Comparison of ENCODE assay signal across 25 cellular contexts in genomic region chr2:234595829-234596228, GRCh38.
DNase-seq lines count a peak whose midpoint lies in the region; ATAC-seq and TF ChIP-seq lines count a peak whose summit lies in the region.
"Had no signal": no experiment of that assay in that cellular context is flagged by ENCODE, and none has a peak within 500 bp of the region (broad histone marks: within the 10 kb centered on the region; RNA-seq: fewer than 3 reads in every experiment).

No MANE protein-coding gene starts in this region.

- H3K9ac ChIP-seq in H9 (ENCODE audit: extremely low read depth, insufficient read length, low read length) (no peak overlapping the region), mesenchymal stem cell (ENCODE audit: low read length) (no peak overlapping the region)

- H2AK5ac ChIP-seq in H9 (ENCODE audit: insufficient read length, low read length) = no peak overlapping the region
- H2AK5ac ChIP-seq in mesenchymal stem cell (ENCODE audit: low read length, severe bottlenecking) = no peak overlapping the region

- H3K18ac ChIP-seq in H9 (ENCODE audit: insufficient read length, low read depth, low read length) (no peak overlapping the region), mesenchymal stem cell (ENCODE audit: low read depth in 1 of 2, low read length in 2 of 2) (peak overlapping the region in 1 of 2 experiments; percentile 57)

- peaks cover 12% of the 10 kb centered on the region for H3K4me1 ChIP-seq in H9 (ENCODE audit: insufficient read depth, low read length)
- H3K4me1 ChIP-seq in mesenchymal stem cell (ENCODE audit: control insufficient read depth, insufficient read depth, low read depth, low read length) = peaks cover 4% of the 10 kb centered on the region

- H4K91ac ChIP-seq in H9 (ENCODE audit: insufficient read length, low read depth, low read length) (no peak overlapping the region), mesenchymal stem cell (ENCODE audit: low read length) (no peak overlapping the region)

- H3K27ac Mint-ChIP-seq in H9 = peak overlapping the region; percentile 89 to 99 (median 95); a peak in 5 of 7 replicates
- H3K27ac Mint-ChIP-seq in activated CD8-positive, alpha-beta T cell treated with anti-CD3 and anti-CD28 coated beads, Interleukin-2, amount 10 ng/mL, durations not matched to agents 7 days and 5 days = no peak overlapping the region
- H3K27ac Mint-ChIP-seq: activated CD4-positive, alpha-beta memory T cell treated with anti-CD3 and anti-CD28 coated beads for 36 hours; B cell; mesothelial cell of epicardium; natural killer cell treated with Interleukin-12 subunit alpha and Interleukin-12 subunit beta and Interleukin-15 and Interleukin-18, amount 100 ng/mL, for 72 hours; stimulated activated effector memory CD8-positive, alpha-beta T cell treated with anti-CD3 and anti-CD28 coated beads, Interleukin-12 subunit alpha, Interleukin-12 subunit beta, amount 100 ng/mL, for 72 hours; T-helper 2 cell treated with Interferon-gamma antibody and Interleukin-4, amounts not matched to agents 5 μg/mL and 100 μg/mL, for 36 hours had no signal

- H3K23me2 ChIP-seq in H9 (ENCODE audit: insufficient read length, low read depth, low read length, poor library complexity, severe bottlenecking) = no peaks in the 10 kb centered on the region

- H4K8ac ChIP-seq in H9 (replicated peaks; ENCODE audit: insufficient read length, low read depth, low read length) (no peak overlapping the region), mesenchymal stem cell (ENCODE audit: low read length) (no peak overlapping the region)

- H3K36me3 ChIP-seq in mesenchymal stem cell (ENCODE audit: control insufficient read depth in 1 of 2, insufficient read depth in 2 of 2, low read depth in 1 of 2, low read length in 2 of 2) (no peaks in the 10 kb centered on the region), H7 (replicated peaks; ENCODE audit: control insufficient read depth, insufficient read depth, low read length) (no peaks in the 10 kb centered on the region)
- H3K36me3 ChIP-seq: thoracic aorta had no signal

- no peak overlapping the region for H3K4ac ChIP-seq in H9 (ENCODE audit: low read depth, low read length)
- peak overlapping the region in 1 of 2 experiments; percentile 57 for H3K4ac ChIP-seq in mesenchymal stem cell (ENCODE audit: low read depth in 1 of 2, low read length in 2 of 2)

- no peak overlapping the region for H3T11ph ChIP-seq in H9 (ENCODE audit: low read length)

- H3K27ac ChIP-seq in H9 (ENCODE audit: insufficient read length, low read depth, low read length) = peak overlapping the region; percentile 42
- H3K27ac ChIP-seq in mesenchymal stem cell (ENCODE audit: low read length, poor library complexity, severe bottlenecking) = peak overlapping the region; percentile 55
- H3K27ac ChIP-seq: SK-N-MC, thoracic aorta had no signal

- WGBS in H9 (ENCODE audit: extremely low coverage, insufficient read length, low lambda C conversion rate) = no CpG with 5 or more reads among the region's 3 CpGs
- 38% methylated on average over 2 of the region's 3 CpGs for WGBS in mesenchymal stem cell

- in situ Hi-C loops in astrocyte of the cerebellum (cut with HindIII; ENCODE audit: low sequenced_read_pairs) = no loop called here

- H3K4me1 Mint-ChIP-seq in H9 = peaks cover 34 to 38% of the 10 kb centered on the region in 2 experiments
- no peaks in the 10 kb centered on the region for H3K4me1 Mint-ChIP-seq in activated CD8-positive, alpha-beta T cell treated with anti-CD3 and anti-CD28 coated beads, Interleukin-2, amount 10 ng/mL, durations not matched to agents 7 days and 5 days (ENCODE audit: low read depth)
- H3K4me1 Mint-ChIP-seq: B cell; mesothelial cell of epicardium; stimulated activated effector memory CD8-positive, alpha-beta T cell treated with anti-CD3 and anti-CD28 coated beads, Interleukin-12 subunit alpha, Interleukin-12 subunit beta, amount 100 ng/mL, for 72 hours had no signal

- no peak overlapping the region for H2BK15ac ChIP-seq in H9 (ENCODE audit: low read depth, low read length)
- H2BK15ac ChIP-seq in mesenchymal stem cell (ENCODE audit: low read depth, poor library complexity, severe bottlenecking) = no peak overlapping the region

- H2BK12ac ChIP-seq in H9 (ENCODE audit: insufficient read length, low read depth, low read length) (no peak overlapping the region), mesenchymal stem cell (ENCODE audit: low read length in 2 of 2) (no peak overlapping the region)

- H3K27me3 ChIP-seq in H9 (ENCODE audit: insufficient read depth, low read length) (no peaks in the 10 kb centered on the region), mesenchymal stem cell (ENCODE audit: control insufficient read depth in 1 of 2, insufficient read depth in 1 of 2, low read length in 2 of 2) (peaks cover 0 to under 1% of the 10 kb centered on the region in 2 experiments), H7 (ENCODE audit: control insufficient read depth, insufficient read depth, low read length) (no peaks in the 10 kb centered on the region)

- H3K23ac ChIP-seq in H9 (ENCODE audit: insufficient read length, low read depth, low read length) (no peak overlapping the region), mesenchymal stem cell (ENCODE audit: low read length in 2 of 2) (no peak overlapping the region)

- TF ChIP-seq CTCF in AG09319 (IDR thresholded peaks at IDR 0.05; ENCODE audit: low read depth, low read length) (no peak), H9 (conservative IDR thresholded peaks at IDR 0.05) (no peak), astrocyte of the cerebellum (IDR thresholded peaks at IDR 0.05; ENCODE audit: low read depth, low read length, missing control alignments) (no peak)

- ATAC-seq in activated CD8-positive, alpha-beta T cell treated with anti-CD3 and anti-CD28 coated beads, Interleukin-2, amount 10 ng/mL, durations not matched to agents 7 days and 5 days = no peak
- ATAC-seq: natural killer cell treated with Interleukin-12 subunit alpha and Interleukin-12 subunit beta and Interleukin-15 and Interleukin-18, amount 100 ng/mL, for 72 hours; stimulated activated effector memory CD8-positive, alpha-beta T cell treated with anti-CD3 and anti-CD28 coated beads, Interleukin-12 subunit alpha, Interleukin-12 subunit beta, amount 100 ng/mL, for 72 hours had no signal

- DNase-seq in AG09319 (ENCODE audit: extremely low read depth, low read depth) = peak; percentile 7
- no peak for DNase-seq in H9
- peak; percentile 44 for DNase-seq in astrocyte of the cerebellum (ENCODE audit: low read depth)
- DNase-seq in mesenchymal stem cell = peak; percentile 71
- no peak for DNase-seq in H7
- DNase-seq in stimulated activated naive CD4-positive, alpha-beta T cell (lab: John Stamatoyannopoulos, UW) = no peak
- no peak for DNase-seq in activated CD8-positive, alpha-beta T cell treated with anti-CD3 and anti-CD28 coated beads, Interleukin-2, amount 10 ng/mL, durations not matched to agents 7 days and 5 days
- DNase-seq in globus pallidus (ENCODE audit: low spot score) = no peak
- DNase-seq: activated CD4-positive, alpha-beta memory T cell treated with anti-CD3 and anti-CD28 coated beads for 36 hours; activated naive CD4-positive, alpha-beta T cell treated with Interleukin-2 at 50 U/mL for 16 hours; activated T-cell treated with anti-CD3 and anti-CD28 coated beads for 4 hours; amygdala; COR-L47; glutamatergic neuron; KG1; NCI-H2029; NCI-H226; posterior cingulate gyrus had no signal

- peaks cover 4 to 15% (median 4%) of the 10 kb centered on the region in 3 experiments; a peak in 6 of 7 replicates for H3K36me3 Mint-ChIP-seq in H9 (ENCODE audit: insufficient read depth in 1 of 3, low read depth in 3 of 3)
- H3K36me3 Mint-ChIP-seq in activated CD8-positive, alpha-beta T cell treated with anti-CD3 and anti-CD28 coated beads, Interleukin-2, amount 10 ng/mL, durations not matched to agents 7 days and 5 days (ENCODE audit: low read depth) = no peaks in the 10 kb centered on the region
- H3K36me3 Mint-ChIP-seq: activated CD4-positive, alpha-beta memory T cell treated with anti-CD3 and anti-CD28 coated beads for 36 hours; mesothelial cell of epicardium; natural killer cell treated with Interleukin-12 subunit alpha and Interleukin-12 subunit beta and Interleukin-15 and Interleukin-18, amount 100 ng/mL, for 72 hours; stimulated activated effector memory CD8-positive, alpha-beta T cell treated with anti-CD3 and anti-CD28 coated beads, Interleukin-12 subunit alpha, Interleukin-12 subunit beta, amount 100 ng/mL, for 72 hours had no signal

- no peaks in the 10 kb centered on the region for H3K79me2 ChIP-seq in H9 (ENCODE audit: insufficient read depth, low read length)

- H4K20me1 ChIP-seq in H9 (ENCODE audit: control insufficient read depth, insufficient read depth, insufficient read length) = no peaks in the 10 kb centered on the region

- no peak overlapping the region for H3K4me3 ChIP-seq in astrocyte of the cerebellum (ENCODE audit: low read depth, low read length)
- H3K4me3 ChIP-seq in mesenchymal stem cell (ENCODE audit: insufficient read depth in 1 of 2, low read depth in 1 of 2, low read length in 2 of 2) = no peak overlapping the region
- H3K4me3 ChIP-seq in H7 (ENCODE audit: insufficient read depth, low read depth, low read length) = no peak overlapping the region
- H3K4me3 ChIP-seq: SK-N-MC, thoracic aorta had no signal

- H3K9me3 Mint-ChIP-seq in H9 = peaks cover 9 to 12% of the 10 kb centered on the region in 2 experiments; a peak in 4 of 5 replicates
- no peaks in the 10 kb centered on the region for H3K9me3 Mint-ChIP-seq in activated CD8-positive, alpha-beta T cell treated with anti-CD3 and anti-CD28 coated beads, Interleukin-2, amount 10 ng/mL, durations not matched to agents 7 days and 5 days (ENCODE audit: insufficient read depth)
- H3K9me3 Mint-ChIP-seq: activated CD4-positive, alpha-beta memory T cell treated with anti-CD3 and anti-CD28 coated beads for 36 hours; natural killer cell treated with Interleukin-12 subunit alpha and Interleukin-12 subunit beta and Interleukin-15 and Interleukin-18, amount 100 ng/mL, for 72 hours; stimulated activated effector memory CD8-positive, alpha-beta T cell treated with anti-CD3 and anti-CD28 coated beads, Interleukin-12 subunit alpha, Interleukin-12 subunit beta, amount 100 ng/mL, for 72 hours; T-helper 2 cell treated with Interferon-gamma antibody and Interleukin-4, amounts not matched to agents 5 μg/mL and 100 μg/mL, for 36 hours had no signal

- no peak overlapping the region for H2BK5ac ChIP-seq in H9 (ENCODE audit: insufficient read length, low read length)
- H2BK5ac ChIP-seq in mesenchymal stem cell (ENCODE audit: low read depth, low read length, poor library complexity, severe bottlenecking) = no peak overlapping the region

- H3K14ac ChIP-seq in H9 (ENCODE audit: insufficient read depth, low read length) = no peak overlapping the region
- H3K14ac ChIP-seq in mesenchymal stem cell (ENCODE audit: low read length in 2 of 2) = no peak overlapping the region

- H2BK120ac ChIP-seq in H9 (ENCODE audit: low read depth, low read length, poor library complexity, severe bottlenecking) (no peak overlapping the region), mesenchymal stem cell (ENCODE audit: low read depth, low read length) (no peak overlapping the region)

- peaks cover 5% of the 10 kb centered on the region; the same call in 1 of the 2 replicates for H3K27me3 Mint-ChIP-seq in H9 (ENCODE audit: low read depth)
- H3K27me3 Mint-ChIP-seq in activated CD8-positive, alpha-beta T cell treated with anti-CD3 and anti-CD28 coated beads, Interleukin-2, amount 10 ng/mL, durations not matched to agents 7 days and 5 days (ENCODE audit: low read depth) = peaks cover 5% of the 10 kb centered on the region

- no peaks in the 10 kb centered on the region for H3K79me1 ChIP-seq in H9 (ENCODE audit: insufficient read depth, low read depth, low read length, poor library complexity, severe bottlenecking)
- H3K79me1 ChIP-seq in mesenchymal stem cell (replicated peaks; ENCODE audit: low read length, poor library complexity, severe bottlenecking) = no peaks in the 10 kb centered on the region

- no peaks in the 10 kb centered on the region for H3K9me3 ChIP-seq in H9 (ENCODE audit: control insufficient read depth, low read depth, low read length)
- H3K9me3 ChIP-seq in mesenchymal stem cell (ENCODE audit: control insufficient read depth, low read length) = no peaks in the 10 kb centered on the region
- H3K9me3 ChIP-seq: thoracic aorta had no signal

- no peak overlapping the region for H3K56ac ChIP-seq in H9 (ENCODE audit: insufficient read length, low read depth, low read length)

- CTCF ChIA-PET in activated CD8-positive, alpha-beta T cell treated with anti-CD3 and anti-CD28 coated beads, Interleukin-2, amount 10 ng/mL, durations not matched to agents 7 days and 5 days (lab: Charles Lee) = interaction anchor here (1.6 kb wide), 1 partner anchor 16 kb away, joined by 3 read pairs; no protein-coding TSS in a partner anchor

- H4K5ac ChIP-seq in H9 (ENCODE audit: insufficient read length, low read depth, low read length) = no peak overlapping the region

- H3K4me3 Mint-ChIP-seq in H9 = peak overlapping the region in 1 of 2 experiments; percentile 44; a peak in 2 of 5 replicates
- H3K4me3 Mint-ChIP-seq in activated CD8-positive, alpha-beta T cell treated with anti-CD3 and anti-CD28 coated beads, Interleukin-2, amount 10 ng/mL, durations not matched to agents 7 days and 5 days = no peak overlapping the region
- H3K4me3 Mint-ChIP-seq: activated CD4-positive, alpha-beta memory T cell treated with anti-CD3 and anti-CD28 coated beads for 36 hours; B cell; mesothelial cell of epicardium; natural killer cell treated with Interleukin-12 subunit alpha and Interleukin-12 subunit beta and Interleukin-15 and Interleukin-18, amount 100 ng/mL, for 72 hours; stimulated activated effector memory CD8-positive, alpha-beta T cell treated with anti-CD3 and anti-CD28 coated beads, Interleukin-12 subunit alpha, Interleukin-12 subunit beta, amount 100 ng/mL, for 72 hours; T-helper 2 cell treated with Interferon-gamma antibody and Interleukin-4, amounts not matched to agents 5 μg/mL and 100 μg/mL, for 36 hours had no signal

- POLR2A ChIA-PET in activated CD8-positive, alpha-beta T cell treated with anti-CD3 and anti-CD28 coated beads, Interleukin-2, amount 10 ng/mL, durations not matched to agents 7 days and 5 days (lab: Charles Lee) = no interaction called here

- H2AFZ ChIP-seq in H9 (ENCODE audit: low read length) = no peak overlapping the region
- no peak overlapping the region for H2AFZ ChIP-seq in mesenchymal stem cell (ENCODE audit: low read depth, low read length)

- no peak overlapping the region for H2BK20ac ChIP-seq in H9 (ENCODE audit: low read depth, low read length, poor library complexity, severe bottlenecking)

- H3K4me2 ChIP-seq in H9 (ENCODE audit: insufficient read depth, insufficient read length, low read length) (no peak overlapping the region), mesenchymal stem cell (ENCODE audit: low read length, poor library complexity, severe bottlenecking) (no peak overlapping the region)

Comparison
In these comparisons a context has a peak if more than half of its experiments do, and no peak if none do; other contexts are left out.
1. DNase-seq: peak in AG09319 (single experiment), astrocyte of the cerebellum (single experiment) and mesenchymal stem cell (single experiment); none in H9 (single experiment), H7 (single experiment), stimulated activated naive CD4-positive, alpha-beta T cell (0 of 6), activated CD8-positive, alpha-beta T cell treated with anti-CD3 and anti-CD28 coated beads, Interleukin-2, amount 10 ng/mL, durations not matched to agents 7 days and 5 days (single experiment) and globus pallidus (single experiment).